1 cellular context compared by ENCODE assay signal in genomic region chr16:58509256-58510096, GRCh38.
TF ChIP-seq lines count a peak whose summit lies in the region.

No MANE protein-coding gene starts in this region.

TF ChIP-seq in IMR-90, 13 proteins besides CTCF, POLR2A, EP300 and RAD21 (continued from another document):
- TF ChIP-seq FOS (IDR thresholded peaks at IDR 0.05; ENCODE audit: low read depth, low read length) (no peak), RFX5 (IDR thresholded peaks at IDR 0.05; ENCODE audit: low read depth, low read length) (no peak), MAZ (IDR thresholded peaks at IDR 0.05; ENCODE audit: borderline replicate concordance, low read depth, low read length) (no peak), USF2 (IDR thresholded peaks at IDR 0.05; ENCODE audit: low read depth, low read length) (no peak), MXI1 (IDR thresholded peaks at IDR 0.05; ENCODE audit: borderline replicate concordance, low read depth, low read length) (no peak), ELK1 (IDR thresholded peaks at IDR 0.05; ENCODE audit: borderline replicate concordance, low read depth, low read length) (no peak), BHLHE40 (IDR thresholded peaks at IDR 0.05; ENCODE audit: low read depth, low read length) (no peak), SMC3 (IDR thresholded peaks at IDR 0.05; ENCODE audit: low read depth, low read length) (no peak), CEBPB (IDR thresholded peaks at IDR 0.05; ENCODE audit: low read depth, low read length) (no peak), CHD1 (IDR thresholded peaks at IDR 0.05; ENCODE audit: low read depth, low read length) (no peak), RCOR1 (IDR thresholded peaks at IDR 0.05; ENCODE audit: insufficient replicate concordance, low read length) (no peak)
